ENCODE assay signal across 17 cellular contexts in the genomic region with DNA sequence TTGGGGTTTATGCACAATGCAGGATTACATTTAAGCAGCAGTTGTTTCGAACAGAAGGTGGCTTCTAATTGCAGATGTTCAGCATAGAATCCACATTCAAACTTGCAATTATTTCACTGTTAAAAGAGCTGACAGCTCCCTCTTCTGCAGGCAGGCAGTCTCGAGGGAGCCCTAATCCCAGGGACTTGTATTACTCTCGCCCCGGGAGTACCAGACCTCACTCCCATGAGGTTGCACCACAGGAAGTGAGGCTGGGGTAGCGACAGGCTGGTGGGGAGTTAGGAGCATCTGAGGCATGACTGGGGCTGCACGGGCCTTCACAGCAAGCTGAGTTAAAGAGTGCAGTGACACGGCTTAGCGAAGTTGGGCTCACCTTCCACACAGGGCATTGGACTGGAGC.
DNase-seq lines count a peak whose midpoint lies in the region; ATAC-seq, FAIRE-seq and TF ChIP-seq lines count a peak whose summit lies in the region.
"Had no signal": no experiment of that assay in that cellular context is flagged by ENCODE, and none has a peak within 500 bp of the region (broad histone marks: within the 10 kb centered on the region; RNA-seq: fewer than 3 reads in every experiment).

No MANE protein-coding gene starts in this region.

- H4K8ac ChIP-seq in H1 (ENCODE audit: extremely low read depth, insufficient read depth, low read length): no peak overlapping the region; the same call in 1 of the 2 replicates

- no peak overlapping the region for H3K14ac ChIP-seq in H1 (ENCODE audit: insufficient read length)

- H3K18ac ChIP-seq in H1 (ENCODE audit: extremely low read depth, low read length): no peak overlapping the region

- H3K23me2 ChIP-seq in H1 (ENCODE audit: low read depth, low read length): no peaks in the 10 kb centered on the region

- 0 out of 2 replicates have a peak overlapping the region, but pooled peaks have one; percentile 12 for H2BK12ac ChIP-seq in H1 (ENCODE audit: low read depth, low read length)

- no peaks in the 10 kb centered on the region for H3K36me3 ChIP-seq in BLaER1 treated with 17β-estradiol and CSF1 and Interleukin-3, amounts not matched to agents 10 nM and 100 nM
- H3K36me3 ChIP-seq in H7 (replicated peaks; ENCODE audit: control insufficient read depth, insufficient read depth, low read length): no peaks in the 10 kb centered on the region
- no peaks in the 10 kb centered on the region for H3K36me3 ChIP-seq in H1 (ENCODE audit: control insufficient read depth in 2 of 4, insufficient read depth in 4 of 4, low read length in 3 of 4)
- H3K36me3 ChIP-seq in neural cell (ENCODE audit: insufficient read depth, low read length): no peaks in the 10 kb centered on the region
- no peaks in the 10 kb centered on the region for H3K36me3 ChIP-seq in lower lobe of right lung

- 0 out of 22 replicates have a peak overlapping the region, but pooled peaks of 1 of the 11 experiments have one; percentile 8 for H3K9ac ChIP-seq in BLaER1 treated with 17β-estradiol and CSF1 and Interleukin-3, amounts not matched to agents 10 nM and 100 nM
- H3K9ac ChIP-seq in H1 (replicated peaks in 1 of 4; ENCODE audit: extremely low read depth in 1 of 4, low read depth in 3 of 4, low read length in 3 of 4): no peak overlapping the region
- peak overlapping the region; percentile 26 for H3K9ac ChIP-seq in neural cell (ENCODE audit: low read length)
- H3K9ac ChIP-seq: KMS-11 had no signal

- no peak overlapping the region for H3K4ac ChIP-seq in H1 (replicated peaks; ENCODE audit: insufficient read length, low read depth, low read length)

- H3K4me3 ChIP-seq in BLaER1 treated with 17β-estradiol and CSF1 and Interleukin-3, amounts not matched to agents 10 nM and 100 nM: no peak overlapping the region
- H3K4me3 ChIP-seq in H7 (ENCODE audit: insufficient read depth, low read depth, low read length) (no peak overlapping the region), H1 (ENCODE audit: extremely low read depth in 1 of 4, insufficient read depth in 2 of 4, low read depth in 3 of 4, low read length in 4 of 4) (no peak overlapping the region), neural cell (ENCODE audit: low read length) (peak overlapping the region; percentile 8), lower lobe of right lung (no peak overlapping the region)
- H3K4me3 ChIP-seq: A549 had no signal

- no peak for TF ChIP-seq POLR2A in H1 (IDR thresholded peaks at IDR 0.05; ENCODE audit: control extremely low read depth in 1 of 2, low read depth in 2 of 2, low read length in 2 of 2)
- TF ChIP-seq POLR2A in H54 (IDR thresholded peaks at IDR 0.05; ENCODE audit: low read depth, low read length): no peak

- H3K4me2 ChIP-seq in BLaER1 treated with 17β-estradiol and CSF1 and Interleukin-3, amounts not matched to agents 10 nM and 100 nM: peak overlapping the region; percentile 59 to 89 (median 81)
- H3K4me2 ChIP-seq in H1 (ENCODE audit: insufficient read depth in 1 of 2, low read depth in 2 of 2, low read length in 2 of 2): no peak overlapping the region
- H3K4me2 ChIP-seq in neural cell (ENCODE audit: low read length): peak overlapping the region; percentile 17
- H3K4me2 ChIP-seq: A549, KMS-11 had no signal

- TF ChIP-seq EP300 in H1 (IDR thresholded peaks at IDR 0.05; ENCODE audit: borderline replicate concordance in 1 of 2, low read depth in 2 of 2, low read length in 2 of 2): no peak
- no peak for TF ChIP-seq EP300 in neural cell (conservative IDR thresholded peaks at IDR 0.05; ENCODE audit: poor library complexity, severe bottlenecking)

- TF ChIP-seq CTCF in H1 (IDR thresholded peaks at IDR 0.05; ENCODE audit: control extremely low read depth in 1 of 3, insufficient read depth in 1 of 3, low read depth in 1 of 3, low read length in 3 of 3) (no peak), neural cell (IDR thresholded peaks at IDR 0.05; ENCODE audit: poor library complexity, severe bottlenecking) (no peak), lower lobe of right lung (IDR thresholded peaks at IDR 0.05) (no peak)

- H4K5ac ChIP-seq in H1 (ENCODE audit: insufficient read length, low read depth, low read length): no peak overlapping the region

- H2BK15ac ChIP-seq in H1 (ENCODE audit: low read length): no peak overlapping the region

- H3K4me1 ChIP-seq in BLaER1 treated with 17β-estradiol and CSF1 and Interleukin-3, amounts not matched to agents 10 nM and 100 nM: peaks cover 26 to 42% (median 36%) of the 10 kb centered on the region in 10 experiments
- no peaks in the 10 kb centered on the region; a peak in 3 of 7 replicates for H3K4me1 ChIP-seq in H1 (replicated peaks in 1 of 4; ENCODE audit: control insufficient read depth in 3 of 4, insufficient read depth in 4 of 4, low read length in 3 of 4)
- no peaks in the 10 kb centered on the region for H3K4me1 ChIP-seq in lower lobe of right lung
- H3K4me1 ChIP-seq: A549 had no signal

- intact Hi-C loops in lower lobe of right lung (cut with DNase I): no loop called here

- H3K79me2 ChIP-seq in H1 (ENCODE audit: control insufficient read depth in 1 of 2, insufficient read depth in 2 of 2, low read length in 2 of 2) (no peaks in the 10 kb centered on the region), neural cell (replicated peaks; ENCODE audit: insufficient read depth, low read length) (no peaks in the 10 kb centered on the region)

- H2AK5ac ChIP-seq in H1 (ENCODE audit: low read depth, low read length): no peak overlapping the region

- H2BK20ac ChIP-seq in H1 (ENCODE audit: low read length): no peak overlapping the region

- peaks cover 0 to 31% (median 5%) of the 10 kb centered on the region in 11 experiments; a peak in 8 of 22 replicates for H4K20me1 ChIP-seq in BLaER1 treated with 17β-estradiol and CSF1 and Interleukin-3, amounts not matched to agents 10 nM and 100 nM
- H4K20me1 ChIP-seq in H1 (replicated peaks in 1 of 2; ENCODE audit: control insufficient read depth in 1 of 2, insufficient read depth in 2 of 2, low read length in 2 of 2) (no peaks in the 10 kb centered on the region), neural cell (ENCODE audit: insufficient read depth) (no peaks in the 10 kb centered on the region)

- no peak overlapping the region for H3K27ac ChIP-seq in BLaER1 treated with 17β-estradiol and CSF1 and Interleukin-3, amounts not matched to agents 10 nM and 100 nM
- H3K27ac ChIP-seq in H1 (ENCODE audit: low read depth, low read length): no peak overlapping the region
- peak overlapping the region; percentile 78 for H3K27ac ChIP-seq in neural cell (ENCODE audit: low read length)
- H3K27ac ChIP-seq in lower lobe of right lung: no peak overlapping the region
- H3K27ac ChIP-seq: A549, C4-2B, KMS-11 had no signal

- 82% methylated on average over 8 of the region's 8 CpGs; no CpG with 5 or more reads in 1 of the 2 experiments for WGBS in H1 (ENCODE audit: extremely low coverage in 1 of 2, insufficient coverage in 1 of 2, insufficient read length in 1 of 2, insufficient replicate concordance in 2 of 2, low coverage in 1 of 2, low lambda C conversion rate in 2 of 2, missing lambda C conversion rate in 1 of 2), 2 experiments

- FAIRE-seq in H1 (lab: Jason Lieb, UNC) (no peak), H54 (lab: Jason Lieb, UNC) (no peak)
- FAIRE-seq: A549, GM12892, HepG2, HTR-8/SVneo had no signal

- H3K9me2 ChIP-seq in neural cell (ENCODE audit: insufficient read depth, low read length): no peaks in the 10 kb centered on the region

- H2BK5ac ChIP-seq in H1 (ENCODE audit: low read depth, low read length): 0 out of 2 replicates have a peak overlapping the region, but pooled peaks have one; percentile 40

- peaks cover 58 to 99% (median 90%) of the 10 kb centered on the region in 11 experiments for H3K27me3 ChIP-seq in BLaER1 treated with 17β-estradiol and CSF1 and Interleukin-3, amounts not matched to agents 10 nM and 100 nM
- H3K27me3 ChIP-seq in H7 (ENCODE audit: control insufficient read depth, insufficient read depth, low read length) (no peaks in the 10 kb centered on the region), H1 (replicated peaks in 1 of 4; ENCODE audit: control insufficient read depth in 3 of 4, extremely low read depth in 1 of 4, insufficient read depth in 3 of 4, low read length in 3 of 4) (no peaks in the 10 kb centered on the region), neural cell (ENCODE audit: insufficient read depth, low read depth, low read length) (no peaks in the 10 kb centered on the region), lower lobe of right lung (ENCODE audit: low read depth) (peaks cover 6% of the 10 kb centered on the region)

- TF ChIP-seq RAD21 in H1 (IDR thresholded peaks at IDR 0.05 in 1 of 2, conservative IDR thresholded peaks at IDR 0.05 in 1 of 2; ENCODE audit: low read depth in 2 of 2, low read length in 2 of 2) (no peak), neural cell (conservative IDR thresholded peaks at IDR 0.05) (no peak)

- no peak overlapping the region for H3K23ac ChIP-seq in H1 (ENCODE audit: insufficient read length)

- H3F3A ChIP-seq in neural cell (ENCODE audit: insufficient read depth, low read length, poor library complexity, severe bottlenecking): no peaks in the 10 kb centered on the region

- POLR2A ChIA-PET in H1 (lab: Charles Lee; ENCODE audit: partially characterized antibody): no interaction called here

- H3K79me1 ChIP-seq in H1 (ENCODE audit: low read depth, low read length): no peaks in the 10 kb centered on the region

- no peak overlapping the region for H3K56ac ChIP-seq in H1 (replicated peaks; ENCODE audit: insufficient read length, low read depth, low read length)

- CTCF ChIA-PET in H1 (lab: Charles Lee; ENCODE audit: partially characterized antibody): interaction anchor here (1.0 to 1.8 kb wide), 3 partner anchors 30 to 43 kb away, joined by 3 to 11 read pairs (median 3); no protein-coding TSS in a partner anchor

- H2BK120ac ChIP-seq in H1 (replicated peaks; ENCODE audit: low read depth, low read length): no peak overlapping the region

- no peak overlapping the region for H4K91ac ChIP-seq in H1 (replicated peaks; ENCODE audit: insufficient read length, low read length)

- ATAC-seq in GM21447 (IDR thresholded peaks at IDR 0.05; ENCODE audit: unreplicated experiment) (no peak), lower lobe of right lung (no peak)
- ATAC-seq: A549, HepG2 had no signal

- H3K9me3 ChIP-seq in BLaER1 treated with 17β-estradiol and CSF1 and Interleukin-3, amounts not matched to agents 10 nM and 100 nM (replicated peaks in 1 of 11): no peaks in the 10 kb centered on the region
- H3K9me3 ChIP-seq in H1 (ENCODE audit: insufficient read depth in 2 of 2, low read depth in 1 of 2, low read length in 1 of 2) (no peaks in the 10 kb centered on the region), neural cell (ENCODE audit: low read length) (no peaks in the 10 kb centered on the region), lower lobe of right lung (no peaks in the 10 kb centered on the region)
- H3K9me3 ChIP-seq: A549 had no signal

- H2AFZ ChIP-seq in H1 (ENCODE audit: low read length) (no peak overlapping the region), neural cell (ENCODE audit: low read depth, low read length) (no peak overlapping the region)

- peak; percentile 26 for DNase-seq in H7
- no peak for DNase-seq in H1 (ENCODE audit: low read depth in 1 of 2, low spot score in 2 of 2)
- no peak for DNase-seq in effector CD8-positive, alpha-beta T cell (lab: John Stamatoyannopoulos, UW)
- no peak for DNase-seq in H54 (ENCODE audit: insufficient read length, low spot score)
- no peak for DNase-seq in lower lobe of right lung
- DNase-seq: CD4-positive, alpha-beta memory T cell; DND-41; GDM1 had no signal

TF ChIP-seq in neural cell, 6 proteins besides CTCF, POLR2A, EP300 and RAD21 (continues in another document):
- no peak for TF ChIP-seq SMC3 (conservative IDR thresholded peaks at IDR 0.05; ENCODE audit: poor library complexity)

Comparison
In these comparisons a context has a peak if more than half of its experiments do, and no peak if none do; other contexts are left out.
1. H3K4me2 ChIP-seq: peak in BLaER1 treated with 17β-estradiol and CSF1 and Interleukin-3, amounts not matched to agents 10 nM and 100 nM (11 of 11) and neural cell (single experiment); none in H1 (0 of 2).